ENCODE assay signal across 13 cellular contexts in genomic region chr1:97461782-97462181, GRCh38.
DNase-seq lines count a peak whose midpoint lies in the region; ATAC-seq and TF ChIP-seq lines count a peak whose summit lies in the region.
"Had no signal": no experiment of that assay in that cellular context is flagged by ENCODE, and none has a peak within 500 bp of the region (broad histone marks: within the 10 kb centered on the region; RNA-seq: fewer than 3 reads in every experiment).

No MANE protein-coding gene starts in this region.

- H3K4me2 ChIP-seq in DOHH2 (ENCODE audit: low read length): peak overlapping the region; percentile 71

- peak; percentile 35 for DNase-seq in NCI-H69 (lab: John Stamatoyannopoulos, UW)
- no peak for DNase-seq in posterior cingulate gyrus
- DNase-seq in left colon: no peak
- no peak for DNase-seq in amygdala (lab: John Stamatoyannopoulos, UW)
- no peak for DNase-seq in activated CD4-positive, alpha-beta T cell treated with anti-CD3 and anti-CD28 coated beads, Interleukin-2, amount 50 U/mL, for 4 hours
- DNase-seq: activated CD4-positive, alpha-beta T cell treated with anti-CD3 and anti-CD28 coated beads, Interleukin-2, amount 50 U/mL, for 1 hour; caudate nucleus; CD4-positive, CD25-positive, alpha-beta regulatory T cell; NCI-H524 treated with DMSO at 0.1 percent for 48 hours; occipital lobe had no signal

- H3K36me3 ChIP-seq in DOHH2 (ENCODE audit: control insufficient read depth, low read length): peaks cover 6% of the 10 kb centered on the region; the same call in 1 of the 2 replicates

- H3K79me2 ChIP-seq in DOHH2 (ENCODE audit: control insufficient read depth, low read length): no peaks in the 10 kb centered on the region

- H3K9me3 ChIP-seq in DOHH2 (ENCODE audit: control insufficient read depth, insufficient read depth, low read length): peaks cover 17% of the 10 kb centered on the region

- H3K9me2 ChIP-seq in DOHH2 (replicated peaks; ENCODE audit: control insufficient read depth, low read length): no peaks in the 10 kb centered on the region

- peak overlapping the region; percentile 76 for H3K27ac ChIP-seq in DOHH2 (ENCODE audit: low read depth, low read length)

- 0 out of 2 replicates have a peak, but pooled peaks cover 2% of the 10 kb centered on the region for H3F3A ChIP-seq in DOHH2 (ENCODE audit: control insufficient read depth, insufficient read depth)

- H3K4me1 ChIP-seq in DOHH2 (ENCODE audit: control insufficient read depth, low read length): peaks cover 33% of the 10 kb centered on the region

- intact Hi-C loops in posterior cingulate gyrus (cut with DNase I) (no loop called here), left colon (cut with DNase I, micrococcal nuclease) (no loop called here)

- no peaks in the 10 kb centered on the region for H3K27me3 ChIP-seq in DOHH2 (ENCODE audit: control insufficient read depth, low read length)

- ATAC-seq in GM19372 (IDR thresholded peaks at IDR 0.05; ENCODE audit: low read depth, unreplicated experiment): peak; percentile 97
- peak; percentile 95 for ATAC-seq in HG02981 (IDR thresholded peaks at IDR 0.05; ENCODE audit: unreplicated experiment)
- no peak for ATAC-seq in left colon

- peak overlapping the region; percentile 47 for H3K4me3 ChIP-seq in DOHH2 (ENCODE audit: low read length)

- no peak for TF ChIP-seq CTCF in DOHH2 (IDR thresholded peaks at IDR 0.05; ENCODE audit: low read depth, low read length, poor library complexity, severe bottlenecking)

- H4K20me1 ChIP-seq in DOHH2 (ENCODE audit: control insufficient read depth, insufficient read depth, low read depth, low read length): no peaks in the 10 kb centered on the region
